ENCODE assay signal across 35 cellular contexts in the genomic region with DNA sequence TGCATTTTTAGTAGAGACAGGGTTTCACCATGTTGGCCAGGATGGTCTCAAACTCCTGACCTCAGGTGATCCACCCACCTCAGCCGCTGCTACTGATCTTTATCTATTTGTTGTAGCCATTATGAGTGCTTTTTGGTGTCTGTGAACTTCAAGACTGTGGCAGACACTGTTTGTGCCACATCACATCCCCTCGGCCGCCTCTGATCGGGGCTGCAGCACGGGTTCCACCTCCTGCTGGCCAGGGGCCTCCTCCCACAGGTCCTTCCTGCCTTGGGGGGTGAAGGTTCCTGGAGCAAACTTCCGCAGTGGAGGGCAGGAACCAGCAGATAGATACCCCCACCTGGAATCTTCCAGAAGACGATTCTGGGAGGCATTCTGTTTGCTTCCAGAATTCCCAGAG.
"Had no signal": no experiment of that assay in that cellular context is flagged by ENCODE, and none has a peak within 500 bp of the region (broad histone marks: within the 10 kb centered on the region; RNA-seq: fewer than 3 reads in every experiment).

No MANE protein-coding gene starts in this region.

- DNase-seq: activated CD4-positive, alpha-beta memory T cell treated with anti-CD3 and anti-CD28 coated beads for 36 hours; activated CD4-positive, alpha-beta T cell treated with anti-CD3 and anti-CD28 coated beads for 36 hours; activated CD4-positive, alpha-beta T cell treated with anti-CD3 and anti-CD28 coated beads, Interleukin-2, amount 10 ng/mL, durations not matched to agents 24 days and 14 days; activated CD4-positive, CD25-positive, alpha-beta regulatory T cell; activated CD4-positive, CD25-positive, alpha-beta regulatory T cell treated with anti-CD3 and anti-CD28 coated beads, Interleukin-2, amount 50 U/mL, for 72 hours; activated CD8-positive, alpha-beta memory T cell treated with anti-CD3 and anti-CD28 coated beads, Interleukin-2, amount 10 ng/mL, durations not matched to agents 7 days and 5 days; activated CD8-positive, alpha-beta memory T cell treated with anti-CD3 and anti-CD28 coated beads, Interleukin-2, amount 50 U/mL, for 4 hours; activated CD8-positive, alpha-beta T cell treated with anti-CD3 and anti-CD28 coated beads, Interleukin-2, amount 10 ng/mL, durations not matched to agents 7 days and 5 days; activated gamma-delta T cell; activated naive CD4-positive, alpha-beta T cell; activated naive CD4-positive, alpha-beta T cell treated with anti-CD3 and anti-CD28 coated beads, Interleukin-2, amount 10 ng/mL, durations not matched to agents 7 days and 5 days; activated naive CD8-positive, alpha-beta T cell treated with anti-CD3 and anti-CD28 coated beads, Interleukin-2, amount 10 ng/mL, durations not matched to agents 7 days and 5 days; activated T-cell treated with anti-CD3 and anti-CD28 coated beads, Interleukin-2, amount 50 U/mL, for 1 hour; activated T-cell treated with anti-CD3 and anti-CD28 coated beads, Interleukin-2, amount 50 U/mL, for 48 hours; amniotic stem cell; anterior cingulate cortex; central memory CD4-positive, alpha-beta T cell; cerebellar nuclear complex; colonic mucosa; effector CD8-positive, alpha-beta T cell; esophagus squamous epithelium; foreskin melanocyte; heart right ventricle; T-helper 1 cell; T-helper 17 cell; T1000 had no signal

- H3K36me3 ChIP-seq: colonic mucosa, esophagus squamous epithelium, gastroesophageal sphincter, heart right ventricle had no signal

- H3K27ac ChIP-seq: colonic mucosa, epithelial cell of prostate, esophagus squamous epithelium, gastroesophageal sphincter, heart right ventricle had no signal

- H3K4me3 ChIP-seq: colonic mucosa, esophagus squamous epithelium, gastroesophageal sphincter, heart right ventricle had no signal

- H3K27me3 ChIP-seq: colonic mucosa, esophagus squamous epithelium, gastroesophageal sphincter, heart right ventricle had no signal

- H3K27ac Mint-ChIP-seq: activated CD4-positive, alpha-beta memory T cell treated with anti-CD3 and anti-CD28 coated beads for 36 hours; activated CD4-positive, alpha-beta T cell treated with anti-CD3 and anti-CD28 coated beads for 36 hours; activated CD4-positive, alpha-beta T cell treated with anti-CD3 and anti-CD28 coated beads, Interleukin-2, amount 10 ng/mL, durations not matched to agents 24 days and 14 days; activated CD8-positive, alpha-beta memory T cell treated with anti-CD3 and anti-CD28 coated beads, Interleukin-2, amount 10 ng/mL, durations not matched to agents 7 days and 5 days; activated CD8-positive, alpha-beta T cell treated with anti-CD3 and anti-CD28 coated beads, Interleukin-2, amount 10 ng/mL, durations not matched to agents 7 days and 5 days; activated naive CD4-positive, alpha-beta T cell treated with anti-CD3 and anti-CD28 coated beads, Interleukin-2, amount 10 ng/mL, durations not matched to agents 7 days and 5 days; activated naive CD4-positive, alpha-beta T cell treated with anti-CD3 and anti-CD28 coated beads, Interleukin-2, amount 50 U/mL, for 72 hours; activated naive CD8-positive, alpha-beta T cell treated with anti-CD3 and anti-CD28 coated beads, Interleukin-2, amount 10 ng/mL, durations not matched to agents 7 days and 5 days; activated T-helper 1 cell treated with anti-CD3 and anti-CD28 coated beads, Interleukin-12 subunit alpha, Interleukin-12 subunit beta, Interleukin-2, Interleukin-4 antibody, amounts not matched to agents 30 ng/mL and 10 ng/mL and 1 ng/mL, durations not matched to agents 14 hours and 24 hours and 36 hours; activated T-helper 2 cell treated with anti-CD3 and anti-CD28 coated beads, Interferon-gamma antibody, Interleukin-2, Interleukin-4, amounts not matched to agents 10 μg/mL and 5 μg/mL and 100 μg/mL, durations not matched to agents 14 hours and 24 hours and 36 hours; T-helper 17 cell; T-helper 2 cell treated with Interferon-gamma antibody and Interleukin-4, amounts not matched to agents 5 μg/mL and 100 μg/mL, for 36 hours had no signal

- H3K4me1 ChIP-seq: colonic mucosa, esophagus squamous epithelium, gastroesophageal sphincter, heart right ventricle had no signal

- H3K4me3 Mint-ChIP-seq: activated CD4-positive, alpha-beta memory T cell treated with anti-CD3 and anti-CD28 coated beads for 36 hours; activated CD4-positive, alpha-beta T cell treated with anti-CD3 and anti-CD28 coated beads for 36 hours; activated CD4-positive, alpha-beta T cell treated with anti-CD3 and anti-CD28 coated beads, Interleukin-2, amount 10 ng/mL, durations not matched to agents 24 days and 14 days; activated CD8-positive, alpha-beta memory T cell treated with anti-CD3 and anti-CD28 coated beads, Interleukin-2, amount 10 ng/mL, durations not matched to agents 7 days and 5 days; activated CD8-positive, alpha-beta T cell treated with anti-CD3 and anti-CD28 coated beads, Interleukin-2, amount 10 ng/mL, durations not matched to agents 7 days and 5 days; activated naive CD4-positive, alpha-beta T cell treated with anti-CD3 and anti-CD28 coated beads, Interleukin-2, amount 10 ng/mL, durations not matched to agents 7 days and 5 days; activated naive CD8-positive, alpha-beta T cell treated with anti-CD3 and anti-CD28 coated beads, Interleukin-2, amount 10 ng/mL, durations not matched to agents 7 days and 5 days; activated T-helper 1 cell treated with anti-CD3 and anti-CD28 coated beads, Interleukin-12 subunit alpha, Interleukin-12 subunit beta, Interleukin-2, Interleukin-4 antibody, amounts not matched to agents 30 ng/mL and 10 ng/mL and 1 ng/mL, durations not matched to agents 14 hours and 24 hours and 36 hours; T-helper 17 cell; T-helper 2 cell treated with Interferon-gamma antibody and Interleukin-4, amounts not matched to agents 5 μg/mL and 100 μg/mL, for 36 hours had no signal

- H3K4me1 Mint-ChIP-seq: activated CD4-positive, alpha-beta T cell treated with anti-CD3 and anti-CD28 coated beads for 36 hours; activated CD4-positive, alpha-beta T cell treated with anti-CD3 and anti-CD28 coated beads, Interleukin-2, amount 10 ng/mL, durations not matched to agents 24 days and 14 days; activated CD8-positive, alpha-beta memory T cell treated with anti-CD3 and anti-CD28 coated beads, Interleukin-2, amount 10 ng/mL, durations not matched to agents 7 days and 5 days; activated naive CD4-positive, alpha-beta T cell treated with anti-CD3 and anti-CD28 coated beads, Interleukin-2, amount 10 ng/mL, durations not matched to agents 7 days and 5 days; activated naive CD8-positive, alpha-beta T cell treated with anti-CD3 and anti-CD28 coated beads, Interleukin-2, amount 10 ng/mL, durations not matched to agents 7 days and 5 days had no signal

- ATAC-seq: activated CD4-positive, alpha-beta T cell treated with anti-CD3 and anti-CD28 coated beads for 36 hours; activated CD8-positive, alpha-beta memory T cell treated with anti-CD3 and anti-CD28 coated beads, Interleukin-2, amount 10 ng/mL, durations not matched to agents 7 days and 5 days; activated CD8-positive, alpha-beta T cell treated with anti-CD3 and anti-CD28 coated beads, Interleukin-2, amount 10 ng/mL, durations not matched to agents 7 days and 5 days; activated naive CD4-positive, alpha-beta T cell treated with anti-CD3 and anti-CD28 coated beads, Interleukin-2, amount 50 U/mL, for 72 hours; gastroesophageal sphincter; heart right ventricle; T-helper 17 cell had no signal

- H3K36me3 Mint-ChIP-seq: activated CD4-positive, alpha-beta memory T cell treated with anti-CD3 and anti-CD28 coated beads for 36 hours; activated naive CD4-positive, alpha-beta T cell treated with anti-CD3 and anti-CD28 coated beads, Interleukin-2, amount 10 ng/mL, durations not matched to agents 7 days and 5 days; activated naive CD8-positive, alpha-beta T cell treated with anti-CD3 and anti-CD28 coated beads, Interleukin-2, amount 10 ng/mL, durations not matched to agents 7 days and 5 days had no signal

- FAIRE-seq: astrocyte, endometrium, endothelial cell of umbilical vein had no signal

- H3K9me3 ChIP-seq: colonic mucosa had no signal
